ENCODE assay signal across 22 cellular contexts in the genomic region with DNA sequence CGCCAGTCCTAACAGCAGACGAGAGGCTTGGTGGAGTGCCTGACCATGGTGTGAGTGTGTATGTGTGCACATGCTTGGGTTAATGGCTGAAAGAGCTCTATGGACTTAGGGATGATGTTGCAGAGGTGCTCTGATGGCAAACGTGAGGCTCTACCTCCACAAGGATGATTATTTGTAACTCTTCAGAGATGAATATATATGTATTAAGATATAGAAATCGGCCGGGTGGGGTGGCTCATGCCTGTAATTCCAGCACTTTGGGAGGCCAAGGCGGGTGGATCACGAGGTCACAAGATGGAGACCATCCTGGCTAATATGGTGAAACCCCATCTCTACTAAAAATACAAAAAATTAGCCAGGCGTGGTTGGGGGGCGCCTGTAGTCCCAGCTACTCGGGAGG.
"Had no signal": no experiment of that assay in that cellular context is flagged by ENCODE, and none has a peak within 500 bp of the region (broad histone marks: within the 10 kb centered on the region; RNA-seq: fewer than 3 reads in every experiment).

No MANE protein-coding gene starts in this region.

- H3K27me3 ChIP-seq: dorsolateral prefrontal cortex, esophagus muscularis mucosa, foreskin keratinocyte, gastroesophageal sphincter, heart left ventricle, hepatocyte had no signal

- H3K27ac ChIP-seq: coronary artery, dorsolateral prefrontal cortex, esophagus muscularis mucosa, foreskin keratinocyte, gastroesophageal sphincter, heart left ventricle, hepatocyte, lower lobe of right lung had no signal

- H3K4me3 ChIP-seq: coronary artery, dorsolateral prefrontal cortex, esophagus muscularis mucosa, gastroesophageal sphincter, heart left ventricle, hepatocyte, lower lobe of right lung, mucosa of descending colon had no signal

- H2AFZ ChIP-seq: hepatocyte had no signal

- H3K9me3 ChIP-seq: esophagus muscularis mucosa, gastroesophageal sphincter, lower lobe of right lung had no signal

- DNase-seq: dermis blood vessel endothelial cell; dorsolateral prefrontal cortex; effector CD4-positive, alpha-beta T cell; effector memory CD4-positive, alpha-beta T cell; foreskin keratinocyte; heart left ventricle; hypothalamus; immature natural killer cell; islet precursor cell; kidney; kidney glomerular epithelial cell; left colon; left ventricle myocardium superior; lower lobe of right lung; mesenchymal stem cell; mucosa of descending colon; naive B cell had no signal

- H3K79me2 ChIP-seq: hepatocyte had no signal

- H3K4me1 ChIP-seq: esophagus muscularis mucosa, foreskin keratinocyte, gastroesophageal sphincter, heart left ventricle, lower lobe of right lung had no signal

- ATAC-seq: foreskin keratinocyte, gastroesophageal sphincter, heart left ventricle, left colon, left lobe of liver, left ventricle myocardium superior, lower lobe of right lung, mucosa of descending colon had no signal

- H3K36me3 ChIP-seq: esophagus muscularis mucosa, gastroesophageal sphincter, heart left ventricle, lower lobe of right lung had no signal

- H3K4me2 ChIP-seq: hepatocyte had no signal
